Comparison of ENCODE assay signal across 21 cellular contexts in the genomic region with DNA sequence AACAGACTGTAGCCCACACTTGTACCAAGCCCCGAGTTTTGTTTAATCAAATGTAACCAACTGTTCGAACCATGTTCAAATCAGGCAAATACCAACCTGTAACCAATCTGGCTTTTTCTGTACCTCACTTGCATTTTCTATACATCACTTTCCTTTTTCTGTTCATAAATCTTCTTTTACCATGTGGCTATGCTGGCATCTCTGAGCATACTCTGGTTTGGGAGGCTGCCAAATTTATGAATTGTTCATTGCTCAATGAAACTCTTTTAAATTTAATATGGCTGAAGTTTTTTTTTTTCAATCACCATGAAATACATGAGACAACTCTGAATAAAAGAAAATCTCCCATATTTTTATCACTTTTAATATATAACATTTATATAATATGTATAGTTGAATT.
A peak's percentile ranks its signal among the peaks of the same experiment; 100 is the strongest.
DNase-seq lines count a peak whose midpoint lies in the region; ATAC-seq and TF ChIP-seq lines count a peak whose summit lies in the region.
"Had no signal": no experiment of that assay in that cellular context is flagged by ENCODE, and none has a peak within 500 bp of the region (broad histone marks: within the 10 kb centered on the region; RNA-seq: fewer than 3 reads in every experiment).

No MANE protein-coding gene starts in this region.

- no peak overlapping the region for H3K4me3 ChIP-seq in fibroblast of lung (replicated peaks in 1 of 4; ENCODE audit: control extremely low read depth in 1 of 4, insufficient read depth in 1 of 4, low read depth in 3 of 4, low read length in 4 of 4)
- H3K4me3 ChIP-seq: BLaER1 treated with 17β-estradiol and CSF1 and Interleukin-3, amounts not matched to agents 10 nM and 100 nM; skin epidermis; thyroid gland had no signal

- no peaks in the 10 kb centered on the region for H3K4me1 ChIP-seq in fibroblast of lung (ENCODE audit: control insufficient read depth, extremely low read depth, insufficient read depth, low read length)
- H3K4me1 ChIP-seq: thyroid gland had no signal

- ATAC-seq in SK-N-SH treated with all-trans-retinoic acid at 6 μM for 48 hours: peak; percentile 61; the same call in 2 of the 3 replicates
- no peak for ATAC-seq in stimulated activated naive CD8-positive, alpha-beta T cell treated with anti-CD3 and anti-CD28 coated beads, Interleukin-15, Interleukin-2, amounts not matched to agents 100 U/mL and 50 U/mL, for 24 hours
- ATAC-seq: activated naive CD8-positive, alpha-beta T cell treated with anti-CD3 and anti-CD28 coated beads, Interleukin-2, amount 50 U/mL, for 24 hours; Right ventricle myocardium inferior; T-helper 17 cell had no signal

- H3K79me2 ChIP-seq in fibroblast of lung (ENCODE audit: control insufficient read depth, insufficient read depth, low read length): no peaks in the 10 kb centered on the region

- no peaks in the 10 kb centered on the region for H4K20me1 ChIP-seq in fibroblast of lung (ENCODE audit: control insufficient read depth, extremely low read depth, insufficient read depth, low read length)
- H4K20me1 ChIP-seq: BLaER1 treated with 17β-estradiol and CSF1 and Interleukin-3, amounts not matched to agents 10 nM and 100 nM had no signal

- H3K9ac ChIP-seq in fibroblast of lung (ENCODE audit: insufficient read depth, low read length): no peak overlapping the region
- H3K9ac ChIP-seq: BLaER1 treated with 17β-estradiol and CSF1 and Interleukin-3, amounts not matched to agents 10 nM and 100 nM had no signal

- peak; percentile 35 for DNase-seq in EL
- DNase-seq in NCI-H128 (lab: John Stamatoyannopoulos, UW; ENCODE audit: unreplicated experiment): peak; percentile 8
- DNase-seq in fibroblast of lung (ENCODE audit: low read depth in 2 of 2): peak; percentile 11 to 79
- no peak for DNase-seq in NCI-H1436 (lab: John Stamatoyannopoulos, UW)
- DNase-seq in stimulated activated naive CD8-positive, alpha-beta T cell treated with anti-CD3 and anti-CD28 coated beads, Interleukin-15, Interleukin-2, amounts not matched to agents 100 U/mL and 50 U/mL, for 24 hours: no peak
- no peak for DNase-seq in NCI-H526 (lab: John Stamatoyannopoulos, UW)
- DNase-seq in epidermal melanocyte (ENCODE audit: insufficient read length, low spot score): no peak
- DNase-seq: ACHN; activated CD8-positive, alpha-beta memory T cell treated with anti-CD3 and anti-CD28 coated beads, Interleukin-2, amount 50 U/mL, for 48 hours; activated naive CD8-positive, alpha-beta T cell treated with anti-CD3 and anti-CD28 coated beads, Interleukin-2, amount 50 U/mL, for 24 hours; Calu3; erythroblast; NCI-H1930; NCI-H446 treated with DMSO at 0.1 percent for 48 hours; stimulated activated naive CD4-positive, alpha-beta T cell treated with Interleukin-2 at 50 U/mL for 16 hours; T-helper 17 cell; thyroid gland had no signal

- no peak overlapping the region for H3K4me2 ChIP-seq in fibroblast of lung (ENCODE audit: extremely low read depth, insufficient read depth, low read length)
- H3K4me2 ChIP-seq: BLaER1 treated with 17β-estradiol and CSF1 and Interleukin-3, amounts not matched to agents 10 nM and 100 nM had no signal

- no peak overlapping the region for H3K27ac ChIP-seq in fibroblast of lung (ENCODE audit: insufficient read depth, low read length)
- H3K27ac ChIP-seq: BLaER1 treated with 17β-estradiol and CSF1 and Interleukin-3, amounts not matched to agents 10 nM and 100 nM; skin epidermis; thyroid gland had no signal

- no peaks in the 10 kb centered on the region for H3K36me3 ChIP-seq in fibroblast of lung (ENCODE audit: control insufficient read depth, insufficient read depth, low read length)
- H3K36me3 ChIP-seq: BLaER1 treated with 17β-estradiol and CSF1 and Interleukin-3, amounts not matched to agents 10 nM and 100 nM; thyroid gland had no signal

- no peak overlapping the region for H2AFZ ChIP-seq in fibroblast of lung (ENCODE audit: low read length)

- TF ChIP-seq CTCF in fibroblast of lung (conservative IDR thresholded peaks at IDR 0.05 in 1 of 2, IDR thresholded peaks at IDR 0.05 in 1 of 2; ENCODE audit: low read depth in 1 of 2, low read length in 2 of 2): no peak

- no peaks in the 10 kb centered on the region for H3K9me3 ChIP-seq in fibroblast of lung (ENCODE audit: control insufficient read depth, insufficient read depth, low read depth, low read length)
- H3K9me3 ChIP-seq: thyroid gland had no signal

- no peaks in the 10 kb centered on the region for H3K27me3 ChIP-seq in fibroblast of lung (ENCODE audit: control insufficient read depth, insufficient read depth, low read length)
- H3K27me3 ChIP-seq: BLaER1 treated with 17β-estradiol and CSF1 and Interleukin-3, amounts not matched to agents 10 nM and 100 nM; thyroid gland had no signal

TF ChIP-seq in SK-N-SH treated with all-trans-retinoic acid at 6 μM for 48 hours, 23 proteins besides CTCF, POLR2A, EP300 and RAD21:
- TF ChIP-seq ISL1 (CRISPR knock-in tag; IDR thresholded peaks at IDR 0.05) (peak; percentile 24; the same call in 1 of the 2 replicates), ESRRG (CRISPR knock-in tag; IDR thresholded peaks at IDR 0.05) (no peak)

Comparison
In these comparisons a context has a peak if more than half of its experiments do, and no peak if none do; other contexts are left out.
1. DNase-seq: peak in EL (single experiment), NCI-H128 (single experiment) and fibroblast of lung (2 of 2); none in NCI-H1436 (single experiment), stimulated activated naive CD8-positive, alpha-beta T cell treated with anti-CD3 and anti-CD28 coated beads, Interleukin-15, Interleukin-2, amounts not matched to agents 100 U/mL and 50 U/mL, for 24 hours (single experiment), NCI-H526 (0 of 2) and epidermal melanocyte (single experiment).